In genomic region chr7:19575909-19576557, GRCh38 we compare ENCODE assay signal across 33 cellular contexts.
"Had no signal": no experiment of that assay in that cellular context is flagged by ENCODE, and none has a peak within 500 bp of the region (broad histone marks: within the 10 kb centered on the region; RNA-seq: fewer than 3 reads in every experiment).

No MANE protein-coding gene starts in this region.

- H3K27me3 ChIP-seq: brain microvascular endothelial cell had no signal

- H3K27ac ChIP-seq: brain microvascular endothelial cell, RWPE1, VCaP had no signal

- H3K36me3 ChIP-seq: brain microvascular endothelial cell had no signal

- H3K4me1 Mint-ChIP-seq: activated B cell treated with CpG ODN at 0.5 μM for 24 hours; activated CD4-positive, alpha-beta memory T cell treated with anti-CD3 and anti-CD28 coated beads, Interleukin-2, amount 10 ng/mL, durations not matched to agents 7 days and 5 days; activated CD8-positive, alpha-beta memory T cell treated with anti-CD3 and anti-CD28 coated beads, Interleukin-2, amount 10 ng/mL, durations not matched to agents 7 days and 5 days; activated naive CD8-positive, alpha-beta T cell treated with anti-CD3 and anti-CD28 coated beads for 36 hours; activated T-helper 17 cell treated with anti-CD3 and anti-CD28 coated beads, Interleukin-2, amount 50 U/mL, for 72 hours had no signal

- H3K9me3 Mint-ChIP-seq: activated B cell treated with CpG ODN at 0.5 μM for 24 hours; activated CD4-positive, alpha-beta memory T cell treated with anti-CD3 and anti-CD28 coated beads, Interleukin-2, amount 10 ng/mL, durations not matched to agents 7 days and 5 days; activated naive CD8-positive, alpha-beta T cell treated with anti-CD3 and anti-CD28 coated beads for 36 hours had no signal

- H3K27ac Mint-ChIP-seq: activated B cell treated with CpG ODN at 0.5 μM for 24 hours; activated CD4-positive, alpha-beta memory T cell treated with anti-CD3 and anti-CD28 coated beads, Interleukin-2, amount 10 ng/mL, durations not matched to agents 7 days and 5 days; activated CD8-positive, alpha-beta memory T cell treated with anti-CD3 and anti-CD28 coated beads, Interleukin-2, amount 10 ng/mL, durations not matched to agents 7 days and 5 days; activated naive CD8-positive, alpha-beta T cell treated with anti-CD3 and anti-CD28 coated beads for 36 hours; activated T-cell treated with anti-CD3 and anti-CD28 coated beads, Interleukin-2, amount 50 U/mL, for 72 hours; activated T-helper 17 cell treated with anti-CD3 and anti-CD28 coated beads, Interleukin-2, amount 50 U/mL, for 72 hours had no signal

- DNase-seq: activated B cell treated with CpG ODN at 0.5 μM for 24 hours; activated CD4-positive, alpha-beta memory T cell treated with anti-CD3 and anti-CD28 coated beads, Interleukin-2, amount 10 ng/mL, durations not matched to agents 7 days and 5 days; activated CD4-positive, alpha-beta T cell treated with anti-CD3 and anti-CD28 coated beads for 1 hour; activated CD4-positive, alpha-beta T cell treated with anti-CD3 and anti-CD28 coated beads for 48 hours; activated CD8-positive, alpha-beta memory T cell treated with anti-CD3 and anti-CD28 coated beads for 24 hours; activated CD8-positive, alpha-beta memory T cell treated with anti-CD3 and anti-CD28 coated beads, Interleukin-2, amount 10 ng/mL, durations not matched to agents 7 days and 5 days; activated CD8-positive, alpha-beta memory T cell treated with anti-CD3 and anti-CD28 coated beads, Interleukin-2, amount 50 U/mL, for 48 hours; activated effector memory CD4-positive, alpha-beta T cell treated with anti-CD3 and anti-CD28 coated beads, Interleukin-2, amount 50 U/mL, for 16 hours; activated naive CD4-positive, alpha-beta T cell; activated naive CD4-positive, alpha-beta T cell treated with anti-CD3 and anti-CD28 coated beads, Interleukin-2, amount 50 U/mL, for 16 hours; activated naive CD8-positive, alpha-beta T cell treated with anti-CD3 and anti-CD28 coated beads for 36 hours; activated T-cell treated with anti-CD3 and anti-CD28 coated beads, Interleukin-2, amount 50 U/mL, for 72 hours; amniotic stem cell; aorta; brain microvascular endothelial cell; cerebellar nuclear complex; Karpas-422; NCI-H1105 treated with DMSO at 0.1 percent for 48 hours; NCI-H1436; NCI-H1694; NCI-H1930; NCI-H2081 treated with DMSO at 0.1 percent for 48 hours; NCI-H226; NCI-H446 treated with DMSO at 0.1 percent for 48 hours; NCI-H524; Right ventricle myocardium superior; SW 1271; T-helper 1 cell; T-helper 2 cell; T-helper 9 cell had no signal

- H3K4me3 Mint-ChIP-seq: activated B cell treated with CpG ODN at 0.5 μM for 24 hours; activated CD4-positive, alpha-beta memory T cell treated with anti-CD3 and anti-CD28 coated beads, Interleukin-2, amount 10 ng/mL, durations not matched to agents 7 days and 5 days; activated CD8-positive, alpha-beta memory T cell treated with anti-CD3 and anti-CD28 coated beads, Interleukin-2, amount 10 ng/mL, durations not matched to agents 7 days and 5 days; activated naive CD8-positive, alpha-beta T cell treated with anti-CD3 and anti-CD28 coated beads for 36 hours; activated T-cell treated with anti-CD3 and anti-CD28 coated beads, Interleukin-2, amount 50 U/mL, for 72 hours; activated T-helper 17 cell treated with anti-CD3 and anti-CD28 coated beads, Interleukin-2, amount 50 U/mL, for 72 hours had no signal

- H3K36me3 Mint-ChIP-seq: activated CD8-positive, alpha-beta memory T cell treated with anti-CD3 and anti-CD28 coated beads, Interleukin-2, amount 10 ng/mL, durations not matched to agents 7 days and 5 days; activated naive CD8-positive, alpha-beta T cell treated with anti-CD3 and anti-CD28 coated beads for 36 hours had no signal

- ATAC-seq: activated CD8-positive, alpha-beta memory T cell treated with anti-CD3 and anti-CD28 coated beads, Interleukin-2, amount 10 ng/mL, durations not matched to agents 7 days and 5 days; activated T-cell treated with anti-CD3 and anti-CD28 coated beads, Interleukin-2, amount 50 U/mL, for 72 hours; activated T-helper 17 cell treated with anti-CD3 and anti-CD28 coated beads, Interleukin-2, amount 50 U/mL, for 72 hours had no signal

- H3K27me3 Mint-ChIP-seq: activated B cell treated with CpG ODN at 0.5 μM for 24 hours; activated CD4-positive, alpha-beta memory T cell treated with anti-CD3 and anti-CD28 coated beads, Interleukin-2, amount 10 ng/mL, durations not matched to agents 7 days and 5 days; activated CD8-positive, alpha-beta memory T cell treated with anti-CD3 and anti-CD28 coated beads, Interleukin-2, amount 10 ng/mL, durations not matched to agents 7 days and 5 days; activated naive CD8-positive, alpha-beta T cell treated with anti-CD3 and anti-CD28 coated beads for 36 hours; activated T-helper 17 cell treated with anti-CD3 and anti-CD28 coated beads, Interleukin-2, amount 50 U/mL, for 72 hours had no signal
